11 cellular contexts compared by ENCODE assay signal in the genomic region with DNA sequence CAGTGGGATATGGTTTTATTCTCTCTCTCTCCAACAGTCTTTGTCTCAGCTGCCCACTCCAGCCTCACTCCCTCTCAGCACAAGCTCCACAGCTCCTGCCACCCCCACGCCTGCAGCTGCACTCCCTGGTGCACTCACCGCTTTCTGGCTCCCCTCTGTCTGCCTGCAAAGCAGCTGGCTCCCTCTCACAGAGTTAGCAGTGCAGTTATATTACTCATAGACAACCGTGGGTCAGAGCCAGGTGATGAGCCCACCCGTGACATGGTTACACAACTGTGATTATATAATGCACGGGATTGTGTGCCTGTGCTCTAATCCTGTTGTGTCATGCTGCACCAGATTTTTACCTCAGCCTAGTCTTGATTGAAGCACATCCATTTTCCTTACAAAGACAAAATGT.
DNase-seq lines count a peak whose midpoint lies in the region; ATAC-seq and TF ChIP-seq lines count a peak whose summit lies in the region.
"Had no signal": no experiment of that assay in that cellular context is flagged by ENCODE, and none has a peak within 500 bp of the region (broad histone marks: within the 10 kb centered on the region; RNA-seq: fewer than 3 reads in every experiment).

No MANE protein-coding gene starts in this region.

- POLR2A ChIA-PET in SK-N-SH (lab: Yijun Ruan, JAX), result no interaction called here

- intact Hi-C loops in left lung (cut with DNase I) (no loop called here), uterus (cut with DNase I; ENCODE audit: low total_unique reads) (no loop called here)

- WGBS in SK-N-SH (ENCODE audit: low lambda C conversion rate), result 14% methylated on average over 5 of the region's 5 CpGs

- H3K79me2 ChIP-seq in SK-N-SH (ENCODE audit: insufficient read depth), result no peaks in the 10 kb centered on the region

- no peak for TF ChIP-seq EP300 in SK-N-SH (IDR thresholded peaks at IDR 0.05; ENCODE audit: borderline replicate concordance in 1 of 2, low read depth in 1 of 2, low read length in 1 of 2)

- DNase-seq in SK-N-SH (no peak), brain pericyte (ENCODE audit: low read depth, low spot score) (peak; percentile 5), left lung (no peak), uterus (peak; percentile 68 to 77)
- no peak for DNase-seq in activated effector memory CD4-positive, alpha-beta T cell treated with Interleukin-2 at 50 U/mL for 16 hours
- DNase-seq: cortex of kidney, KBM-7 had no signal

- H3K36me3 ChIP-seq in SK-N-SH (replicated peaks in 1 of 2; ENCODE audit: control insufficient read depth in 1 of 2, insufficient read depth in 2 of 2, low read length in 1 of 2), result no peaks in the 10 kb centered on the region
- no peaks in the 10 kb centered on the region for H3K36me3 ChIP-seq in left lung
- no peaks in the 10 kb centered on the region for H3K36me3 ChIP-seq in uterus

- no peaks in the 10 kb centered on the region for H3K9me3 ChIP-seq in SK-N-SH
- no peaks in the 10 kb centered on the region for H3K9me3 ChIP-seq in left lung
- no peaks in the 10 kb centered on the region for H3K9me3 ChIP-seq in uterus

- H3K27me3 ChIP-seq in SK-N-SH (ENCODE audit: insufficient read depth), result peaks cover 5% of the 10 kb centered on the region; the same call in 1 of the 2 replicates
- no peaks in the 10 kb centered on the region for H3K27me3 ChIP-seq in left lung
- no peaks in the 10 kb centered on the region for H3K27me3 ChIP-seq in uterus

- no peak overlapping the region for H3K27ac ChIP-seq in SK-N-SH (ENCODE audit: low read depth in 2 of 2, low read length in 1 of 2)
- H3K27ac ChIP-seq in left lung, result no peak overlapping the region
- H3K27ac ChIP-seq in uterus, result no peak overlapping the region

- ATAC-seq in SK-N-SH treated with all-trans-retinoic acid at 6 μM for 48 hours (peak; percentile 34; the same call in 1 of the 3 replicates), left lung (peak; percentile 56), HG03460 (IDR thresholded peaks at IDR 0.05; ENCODE audit: unreplicated experiment) (no peak), GM19455 (IDR thresholded peaks at IDR 0.05; ENCODE audit: unreplicated experiment) (no peak)
- ATAC-seq: left colon had no signal

- H3F3A ChIP-seq in SK-N-SH (replicated peaks; ENCODE audit: insufficient read depth), result no peaks in the 10 kb centered on the region

- H4K20me1 ChIP-seq in SK-N-SH (ENCODE audit: insufficient read depth), result no peaks in the 10 kb centered on the region

- TF ChIP-seq CTCF in SK-N-SH (IDR thresholded peaks at IDR 0.05) (no peak), left lung (IDR thresholded peaks at IDR 0.05) (no peak), uterus (IDR thresholded peaks at IDR 0.05) (no peak)

- H3K9me2 ChIP-seq in SK-N-SH, result no peaks in the 10 kb centered on the region

- no peak overlapping the region for H3K9ac ChIP-seq in SK-N-SH

- no peak for TF ChIP-seq POLR2A in uterus (IDR thresholded peaks at IDR 0.05)

- CTCF ChIA-PET in SK-N-SH (lab: Yijun Ruan, JAX), result no interaction called here

- H3K4me3 ChIP-seq in SK-N-SH (ENCODE audit: low read depth in 2 of 2, low read length in 1 of 2) (no peak overlapping the region), left lung (no peak overlapping the region), uterus (no peak overlapping the region)

- TF ChIP-seq RAD21 in SK-N-SH (IDR thresholded peaks at IDR 0.05; ENCODE audit: low read length), result no peak

- H3K4me2 ChIP-seq in SK-N-SH, result no peak overlapping the region

- no peak overlapping the region for H2AFZ ChIP-seq in SK-N-SH (ENCODE audit: low read depth)

- no peaks in the 10 kb centered on the region for H3K4me1 ChIP-seq in SK-N-SH (ENCODE audit: control insufficient read depth in 1 of 2, insufficient read depth in 2 of 2, low read depth in 1 of 2, low read length in 1 of 2)
- H3K4me1 ChIP-seq in left lung, result no peaks in the 10 kb centered on the region
- no peaks in the 10 kb centered on the region for H3K4me1 ChIP-seq in uterus

TF ChIP-seq in SK-N-SH treated with all-trans-retinoic acid at 6 μM for 48 hours, 23 proteins besides CTCF, POLR2A, EP300 and RAD21:
- TF ChIP-seq ZNF70 (CRISPR knock-in tag; IDR thresholded peaks at IDR 0.05), result no peak
- no peak for TF ChIP-seq RARB (CRISPR knock-in tag; IDR thresholded peaks at IDR 0.05)
- TF ChIP-seq ESRRG (CRISPR knock-in tag; IDR thresholded peaks at IDR 0.05), result no peak
- TF ChIP-seq ZNF8 (CRISPR knock-in tag; IDR thresholded peaks at IDR 0.05), result no peak
- TF ChIP-seq OSR1 (CRISPR knock-in tag; IDR thresholded peaks at IDR 0.05), result no peak
- no peak for TF ChIP-seq GLIS3 (CRISPR knock-in tag; IDR thresholded peaks at IDR 0.05)
- TF ChIP-seq ARNTL (CRISPR knock-in tag; IDR thresholded peaks at IDR 0.05; ENCODE audit: borderline replicate concordance, low read depth), result no peak
- TF ChIP-seq SNAI2 (CRISPR knock-in tag; IDR thresholded peaks at IDR 0.05), result no peak
- TF ChIP-seq, protein P1, sequence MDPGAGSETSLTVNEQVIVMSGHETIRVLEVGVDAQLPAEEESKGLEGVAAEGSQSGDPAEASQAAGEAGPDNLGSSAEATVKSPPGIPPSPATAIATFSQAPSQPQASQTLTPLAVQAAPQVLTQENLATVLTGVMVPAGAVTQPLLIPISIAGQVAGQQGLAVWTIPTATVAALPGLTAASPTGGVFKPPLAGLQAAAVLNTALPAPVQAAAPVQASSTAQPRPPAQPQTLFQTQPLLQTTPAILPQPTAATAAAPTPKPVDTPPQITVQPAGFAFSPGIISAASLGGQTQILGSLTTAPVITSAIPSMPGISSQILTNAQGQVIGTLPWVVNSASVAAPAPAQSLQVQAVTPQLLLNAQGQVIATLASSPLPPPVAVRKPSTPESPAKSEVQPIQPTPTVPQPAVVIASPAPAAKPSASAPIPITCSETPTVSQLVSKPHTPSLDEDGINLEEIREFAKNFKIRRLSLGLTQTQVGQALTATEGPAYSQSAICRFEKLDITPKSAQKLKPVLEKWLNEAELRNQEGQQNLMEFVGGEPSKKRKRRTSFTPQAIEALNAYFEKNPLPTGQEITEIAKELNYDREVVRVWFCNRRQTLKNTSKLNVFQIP (CRISPR knock-in tag; IDR thresholded peaks at IDR 0.05; ENCODE audit: borderline replicate concordance, low read depth), result no peak
- TF ChIP-seq ISL1 (CRISPR knock-in tag; IDR thresholded peaks at IDR 0.05), result no peak
- TF ChIP-seq, protein P2, sequence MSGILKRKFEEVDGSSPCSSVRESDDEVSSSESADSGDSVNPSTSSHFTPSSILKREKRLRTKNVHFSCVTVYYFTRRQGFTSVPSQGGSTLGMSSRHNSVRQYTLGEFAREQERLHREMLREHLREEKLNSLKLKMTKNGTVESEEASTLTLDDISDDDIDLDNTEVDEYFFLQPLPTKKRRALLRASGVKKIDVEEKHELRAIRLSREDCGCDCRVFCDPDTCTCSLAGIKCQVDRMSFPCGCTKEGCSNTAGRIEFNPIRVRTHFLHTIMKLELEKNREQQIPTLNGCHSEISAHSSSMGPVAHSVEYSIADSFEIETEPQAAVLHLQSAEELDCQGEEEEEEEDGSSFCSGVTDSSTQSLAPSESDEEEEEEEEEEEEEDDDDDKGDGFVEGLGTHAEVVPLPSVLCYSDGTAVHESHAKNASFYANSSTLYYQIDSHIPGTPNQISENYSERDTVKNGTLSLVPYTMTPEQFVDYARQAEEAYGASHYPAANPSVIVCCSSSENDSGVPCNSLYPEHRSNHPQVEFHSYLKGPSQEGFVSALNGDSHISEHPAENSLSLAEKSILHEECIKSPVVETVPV (CRISPR knock-in tag; IDR thresholded peaks at IDR 0.05), result no peak

TF ChIP-seq in SK-N-SH, 30 proteins besides CTCF, POLR2A, EP300 and RAD21:
- TF ChIP-seq NFIC (IDR thresholded peaks at IDR 0.05; ENCODE audit: borderline replicate concordance), result no peak

Comparison
In these comparisons a context has a peak if more than half of its experiments do, and no peak if none do; other contexts are left out.
1. ATAC-seq: peak in SK-N-SH treated with all-trans-retinoic acid at 6 μM for 48 hours (single experiment) and left lung (single experiment); none in HG03460 (single experiment) and GM19455 (single experiment).
2. DNase-seq: peak in brain pericyte (single experiment) and uterus (2 of 2); none in SK-N-SH (single experiment), left lung (0 of 2) and activated effector memory CD4-positive, alpha-beta T cell treated with Interleukin-2 at 50 U/mL for 16 hours (single experiment).